8 cellular contexts compared by ENCODE assay signal in genomic region chr21:8212986-8213551, GRCh38.
DNase-seq lines count a peak whose midpoint lies in the region; ATAC-seq and TF ChIP-seq lines count a peak whose summit lies in the region.
"Not testable (repeated sequence)": the region's sequence is repeated elsewhere in the genome, so short reads cannot be mapped to it uniquely, and the experiment has no call there.

No MANE protein-coding gene starts in this region.

- ATAC-seq in GM21515 (IDR thresholded peaks at IDR 0.05; ENCODE audit: unreplicated experiment) (peak; percentile 46), HG03521 (IDR thresholded peaks at IDR 0.05; ENCODE audit: unreplicated experiment) (peak; percentile 54)
- not testable (repeated sequence) for ATAC-seq in heart right ventricle

- CTCF ChIA-PET in activated CD4-positive, alpha-beta memory T cell treated with anti-CD3 and anti-CD28 coated beads, Interleukin-2, amount 10 ng/mL, durations not matched to agents 7 days and 5 days (lab: Charles Lee), result not testable (repeated sequence)

- H3K27me3 ChIP-seq in heart right ventricle, result not testable (repeated sequence)

- intact Hi-C loops in heart right ventricle (cut with DNase I), result not testable (repeated sequence)

- H3K36me3 Mint-ChIP-seq in activated CD4-positive, alpha-beta memory T cell treated with anti-CD3 and anti-CD28 coated beads, Interleukin-2, amount 10 ng/mL, durations not matched to agents 7 days and 5 days (ENCODE audit: low read depth); osteocyte (ENCODE audit: unreplicated experiment): not testable (repeated sequence)

- POLR2A ChIA-PET in activated CD4-positive, alpha-beta memory T cell treated with anti-CD3 and anti-CD28 coated beads, Interleukin-2, amount 10 ng/mL, durations not matched to agents 7 days and 5 days (lab: Charles Lee), result not testable (repeated sequence)

- not testable (repeated sequence) for TF ChIP-seq CTCF in heart right ventricle (IDR thresholded peaks at IDR 0.05); osteocyte (IDR thresholded peaks at IDR 0.05)

- H3K4me3 Mint-ChIP-seq in activated CD4-positive, alpha-beta memory T cell treated with anti-CD3 and anti-CD28 coated beads, Interleukin-2, amount 10 ng/mL, durations not matched to agents 7 days and 5 days; osteocyte (ENCODE audit: unreplicated experiment): not testable (repeated sequence)

- not testable (repeated sequence) for H3K27ac ChIP-seq in heart right ventricle

- peak; percentile 40 for DNase-seq in activated CD4-positive, alpha-beta memory T cell treated with anti-CD3 and anti-CD28 coated beads, Interleukin-2, amount 10 ng/mL, durations not matched to agents 7 days and 5 days
- DNase-seq in activated naive CD4-positive, alpha-beta T cell treated with anti-CD3 and anti-CD28 coated beads, Interleukin-2, amount 50 U/mL, for 16 hours, result peak; percentile 84
- DNase-seq in heart right ventricle (peak; percentile 55 to 71), osteocyte (ENCODE audit: extremely low spot score, unreplicated experiment) (peak; percentile 99), ureter (ENCODE audit: low spot score) (peak; percentile 45)
- DNase-seq in stimulated activated CD4-positive, alpha-beta T cell treated with anti-CD3 and anti-CD28 coated beads, TNF-alpha, amount 100 ng/mL, for 24 hours (ENCODE audit: low read depth in 3 of 3), result peak; percentile 76 to 88 (median 85)

- not testable (repeated sequence) for H3K9me3 ChIP-seq in heart right ventricle

- H3K36me3 ChIP-seq in heart right ventricle, result not testable (repeated sequence)

- H3K9me3 Mint-ChIP-seq in activated CD4-positive, alpha-beta memory T cell treated with anti-CD3 and anti-CD28 coated beads, Interleukin-2, amount 10 ng/mL, durations not matched to agents 7 days and 5 days; osteocyte (ENCODE audit: unreplicated experiment): not testable (repeated sequence)

- H3K4me1 Mint-ChIP-seq in activated CD4-positive, alpha-beta memory T cell treated with anti-CD3 and anti-CD28 coated beads, Interleukin-2, amount 10 ng/mL, durations not matched to agents 7 days and 5 days; osteocyte (ENCODE audit: unreplicated experiment): not testable (repeated sequence)

- not testable (repeated sequence) for H3K27me3 Mint-ChIP-seq in activated CD4-positive, alpha-beta memory T cell treated with anti-CD3 and anti-CD28 coated beads, Interleukin-2, amount 10 ng/mL, durations not matched to agents 7 days and 5 days; osteocyte (ENCODE audit: unreplicated experiment)

- H3K4me3 ChIP-seq in heart right ventricle, result not testable (repeated sequence)

- not testable (repeated sequence) for H3K27ac Mint-ChIP-seq in activated CD4-positive, alpha-beta memory T cell treated with anti-CD3 and anti-CD28 coated beads, Interleukin-2, amount 10 ng/mL, durations not matched to agents 7 days and 5 days; osteocyte (ENCODE audit: unreplicated experiment)

- H3K4me1 ChIP-seq in heart right ventricle, result not testable (repeated sequence)

- WGBS in heart right ventricle, 2 donors, result 15 to 74% methylated on average over 12 to 27 of the region's 111 CpGs

Comparison
In these comparisons a context has a peak if more than half of its experiments do, and no peak if none do; other contexts are left out.
1. DNase-seq: peak in every context shown above with its lines; median percentile 99 in osteocyte; 85 in stimulated activated CD4-positive, alpha-beta T cell treated with anti-CD3 and anti-CD28 coated beads, TNF-alpha, amount 100 ng/mL, for 24 hours; 84 in activated naive CD4-positive, alpha-beta T cell treated with anti-CD3 and anti-CD28 coated beads, Interleukin-2, amount 50 U/mL, for 16 hours; 63 in heart right ventricle; 45 in ureter; 40 in activated CD4-positive, alpha-beta memory T cell treated with anti-CD3 and anti-CD28 coated beads, Interleukin-2, amount 10 ng/mL, durations not matched to agents 7 days and 5 days.